Comparison of ENCODE assay signal across 11 cellular contexts in genomic region chr2:20439193-20439475, GRCh38. TPM values are rescaled to one million over a fixed set of nuclear protein-coding genes. Genes with fewer than 3 reads are reported as not detected.
DNase-seq lines count a peak whose midpoint lies in the region; ATAC-seq, FAIRE-seq and TF ChIP-seq lines count a peak whose summit lies in the region.
"Had no signal": no experiment of that assay in that cellular context is flagged by ENCODE, and none has a peak within 500 bp of the region (broad histone marks: within the 10 kb centered on the region; RNA-seq: fewer than 3 reads in every experiment).

No MANE protein-coding gene starts in this region.

- H3K4me1 ChIP-seq in gastrocnemius medialis (peaks cover 4 to 23% of the 10 kb centered on the region in 2 donors), A673 (ENCODE audit: insufficient read depth, low read length, poor library complexity, severe bottlenecking) (no peaks in the 10 kb centered on the region)

- no peak for TF ChIP-seq POLR2A in gastrocnemius medialis (IDR thresholded peaks at IDR 0.05)
- no peak for TF ChIP-seq POLR2A in H54 (IDR thresholded peaks at IDR 0.05; ENCODE audit: low read depth, low read length)

- POLR2A ChIA-PET in A673 (lab: Charles Lee; ENCODE audit: low non-redundant PET): no interaction called here

- DNase-seq in Daoy (ENCODE audit: low read depth) (peak; percentile 49), SW480 (ENCODE audit: low spot score) (peak; percentile 63), fibroblast of pulmonary artery (ENCODE audit: low read depth) (peak; percentile 53), gastrocnemius medialis (peak in 1 of 2 donors; percentile 12), H54 (ENCODE audit: insufficient read length, low spot score) (no peak), inferior parietal cortex (ENCODE audit: extremely low spot score) (no peak), A673 (ENCODE audit: low spot score) (no peak), SHP77 treated with DMSO at 0.1 percent for 48 hours (lab: John Stamatoyannopoulos, UW) (no peak)
- DNase-seq: activated T-cell treated with anti-CD3 and anti-CD28 coated beads, Interleukin-2, amount 50 U/mL, for 4 hours; effector memory CD8-positive, alpha-beta T cell; NCI-H226 had no signal

- H3K36me3 ChIP-seq in gastrocnemius medialis (no peaks in the 10 kb centered on the region), A673 (ENCODE audit: insufficient read depth, low read length, poor library complexity, severe bottlenecking) (no peaks in the 10 kb centered on the region)

- BruUV-seq in A673 (replicated peaks; lab: Mats Ljungman, UMichigan): no TSS peak

- intact Hi-C loops in gastrocnemius medialis (cut with DNase I; ENCODE audit: low total_unique reads): no loop called here
- intact Hi-C loops in A673 (cut with micrococcal nuclease; ENCODE audit: unreplicated experiment): no loop called here

- H3K27me3 ChIP-seq in gastrocnemius medialis: no peaks in the 10 kb centered on the region
- no peaks in the 10 kb centered on the region for H3K27me3 ChIP-seq in A673 (replicated peaks; ENCODE audit: insufficient read depth, low read depth, low read length, poor library complexity)

- no peak for ATAC-seq in gastrocnemius medialis
- ATAC-seq: activated T-cell treated with anti-CD3 and anti-CD28 coated beads, Interleukin-2, amount 50 U/mL, for 4 hours had no signal

- TF ChIP-seq CTCF in fibroblast of pulmonary artery (IDR thresholded peaks at IDR 0.05; ENCODE audit: low read length, missing control alignments): no peak
- TF ChIP-seq CTCF in gastrocnemius medialis (IDR thresholded peaks at IDR 0.05 in 4 of 5, conservative IDR thresholded peaks at IDR 0.05 in 1 of 5): no peak
- no peak for TF ChIP-seq CTCF in A673 (conservative IDR thresholded peaks at IDR 0.05; ENCODE audit: low read depth, low read length)

- H3K27ac ChIP-seq in gastrocnemius medialis (peak overlapping the region; percentile 51 to 69 (median 61)), A673 (ENCODE audit: low read depth, low read length, poor library complexity, severe bottlenecking) (no peak overlapping the region)

- CTCF ChIA-PET in A673 (lab: Charles Lee): interaction anchor here (0.8 to 1.1 kb wide), 2 partner anchors 28 to 195 kb away, joined by 3 to 5 read pairs; no protein-coding TSS in a partner anchor

- H3K9me3 ChIP-seq in gastrocnemius medialis (no peaks in the 10 kb centered on the region), A673 (ENCODE audit: low read depth, low read length, poor library complexity, severe bottlenecking) (no peaks in the 10 kb centered on the region)

- FAIRE-seq in H54 (lab: Jason Lieb, UNC): no peak

- peak overlapping the region; percentile 27 for H3K4me3 ChIP-seq in fibroblast of pulmonary artery (replicated peaks; ENCODE audit: low read depth, low read length)
- H3K4me3 ChIP-seq in gastrocnemius medialis: no peak overlapping the region
- H3K4me3 ChIP-seq in A673 (ENCODE audit: low read depth, low read length, poor library complexity, severe bottlenecking): no peak overlapping the region

- in situ Hi-C loops in gastrocnemius medialis (cut with MboI; ENCODE audit: low sequenced_read_pairs in 4 of 4): loop anchor here in 1 of 4 donors (25.0 kb wide), 1 partner anchor 523 kb away; no protein-coding TSS in a partner anchor

RNA-seq across cellular contexts. Expression of gene RHOB, which starts 7.7 kb away (rescaled TPM):
- total RNA-seq in Daoy (2014; rRNA removed; shearing (Covaris generic)): 115 and 121 TPM in 2 replicates
- total RNA-seq in gastrocnemius medialis (1,000 to 10,000 TPM in 2 of 4 donors, 100 to 1,000 TPM in 2; 696 to 1,267 (median 1,094) TPM), A673 (2021) (24.1 and 31.5 TPM in 2 replicates)

Comparison
In these comparisons a context has a peak if more than half of its experiments do, and no peak if none do; other contexts are left out.
1. DNase-seq: peak in Daoy (single experiment), SW480 (single experiment) and fibroblast of pulmonary artery (single experiment); none in H54 (single experiment), inferior parietal cortex (single experiment), A673 (single experiment) and SHP77 treated with DMSO at 0.1 percent for 48 hours (single experiment).